16 cellular contexts compared by ENCODE assay signal in genomic region chr20:43999848-44000247, GRCh38.
DNase-seq lines count a peak whose midpoint lies in the region; ATAC-seq and TF ChIP-seq lines count a peak whose summit lies in the region.
"Had no signal": no experiment of that assay in that cellular context is flagged by ENCODE, and none has a peak within 500 bp of the region (broad histone marks: within the 10 kb centered on the region; RNA-seq: fewer than 3 reads in every experiment).

No MANE protein-coding gene starts in this region.

- peaks cover 48 to 67% of the 10 kb centered on the region in 2 donors for H3K27me3 Mint-ChIP-seq in natural killer cell treated with Interleukin-12 subunit alpha and Interleukin-12 subunit beta and Interleukin-15 and Interleukin-18, amount 100 ng/mL, for 72 hours
- H3K27me3 Mint-ChIP-seq in natural killer cell (ENCODE audit: low read depth in 2 of 2), result peaks cover 49 to 74% of the 10 kb centered on the region in 2 donors

- intact Hi-C loops in natural killer cell (cut with micrococcal nuclease), result no loop called here

- H3K27ac ChIP-seq in Karpas-422 (ENCODE audit: low read length), result peak overlapping the region; percentile 53
- H3K27ac ChIP-seq: GM23248 had no signal

- no peak overlapping the region for H3K4me2 ChIP-seq in Karpas-422 (ENCODE audit: low read depth, low read length, poor library complexity, severe bottlenecking)

- no peak for TF ChIP-seq CTCF in natural killer cell (IDR thresholded peaks at IDR 0.05)

- H3K27ac Mint-ChIP-seq in natural killer cell treated with Interleukin-12 subunit alpha and Interleukin-12 subunit beta and Interleukin-15 and Interleukin-18, amount 100 ng/mL, for 72 hours, result no peak overlapping the region
- H3K27ac Mint-ChIP-seq in natural killer cell, result no peak overlapping the region
- H3K27ac Mint-ChIP-seq: CD4-positive, alpha-beta memory T cell had no signal

- H3K9me3 Mint-ChIP-seq in natural killer cell treated with Interleukin-12 subunit alpha and Interleukin-12 subunit beta and Interleukin-15 and Interleukin-18, amount 100 ng/mL, for 72 hours, result no peaks in the 10 kb centered on the region
- no peaks in the 10 kb centered on the region for H3K9me3 Mint-ChIP-seq in natural killer cell

- peaks cover 28 to 43% of the 10 kb centered on the region in 2 donors for H3K4me1 Mint-ChIP-seq in natural killer cell treated with Interleukin-12 subunit alpha and Interleukin-12 subunit beta and Interleukin-15 and Interleukin-18, amount 100 ng/mL, for 72 hours (ENCODE audit: low read depth in 2 of 2)
- peaks cover 4 to 5% of the 10 kb centered on the region in 2 donors for H3K4me1 Mint-ChIP-seq in natural killer cell

- H2AFZ ChIP-seq in Karpas-422 (ENCODE audit: low read length), result no peak overlapping the region
- H2AFZ ChIP-seq: GM23248 had no signal

- H4K20me1 ChIP-seq in Karpas-422 (ENCODE audit: insufficient read depth, low read depth, low read length), result no peaks in the 10 kb centered on the region

- peaks cover 6% of the 10 kb centered on the region for H3K36me3 Mint-ChIP-seq in natural killer cell treated with Interleukin-12 subunit alpha and Interleukin-12 subunit beta and Interleukin-15 and Interleukin-18, amount 100 ng/mL, for 72 hours
- H3K36me3 Mint-ChIP-seq in natural killer cell, result no peaks in the 10 kb centered on the region
- H3K36me3 Mint-ChIP-seq: CD4-positive, alpha-beta memory T cell had no signal

- peaks cover 40% of the 10 kb centered on the region for H3K36me3 ChIP-seq in Karpas-422 (ENCODE audit: insufficient read depth, low read length)

- H3K4me3 Mint-ChIP-seq in natural killer cell treated with Interleukin-12 subunit alpha and Interleukin-12 subunit beta and Interleukin-15 and Interleukin-18, amount 100 ng/mL, for 72 hours, result peak overlapping the region; percentile 0
- H3K4me3 Mint-ChIP-seq in natural killer cell, result no peak overlapping the region
- H3K4me3 Mint-ChIP-seq: CD4-positive, alpha-beta memory T cell had no signal

- H3K4me1 ChIP-seq in Karpas-422 (ENCODE audit: low read length), result peaks cover 68% of the 10 kb centered on the region

- ATAC-seq in natural killer cell treated with Interleukin-12 subunit alpha and Interleukin-12 subunit beta and Interleukin-15 and Interleukin-18, amount 100 ng/mL, for 72 hours, result no peak
- ATAC-seq in natural killer cell, result no peak
- ATAC-seq in GM18519 (IDR thresholded peaks at IDR 0.05; ENCODE audit: low FRiP score, unreplicated experiment), result no peak
- ATAC-seq: HCT116 had no signal

- no peaks in the 10 kb centered on the region for H3K9me3 ChIP-seq in Karpas-422 (ENCODE audit: low read length)

- peaks cover 80% of the 10 kb centered on the region for H3K79me2 ChIP-seq in Karpas-422 (ENCODE audit: low read length)

- no peak overlapping the region for H3K4me3 ChIP-seq in Karpas-422 (ENCODE audit: low read length)
- H3K4me3 ChIP-seq: GM23248 had no signal

- no peaks in the 10 kb centered on the region for H3K9me2 ChIP-seq in Karpas-422 (replicated peaks; ENCODE audit: insufficient read depth, low read length)

- no peaks in the 10 kb centered on the region for H3K27me3 ChIP-seq in Karpas-422 (ENCODE audit: low read length)

- no peak overlapping the region for H3K9ac ChIP-seq in Karpas-422 (ENCODE audit: low read length)
- H3K9ac ChIP-seq: GM23248 had no signal

- no peak for DNase-seq in natural killer cell treated with Interleukin-12 subunit alpha and Interleukin-12 subunit beta and Interleukin-15 and Interleukin-18, amount 100 ng/mL, for 72 hours (ENCODE audit: low spot score)
- DNase-seq in natural killer cell, result no peak
- DNase-seq in Karpas-422, result no peak
- DNase-seq in islet precursor cell, result peak; percentile 14
- DNase-seq in HPDE6-E6E7 (ENCODE audit: extremely low spot score), result no peak
- DNase-seq: C1 segment of cervical spinal cord; Calu3; CD4-positive, alpha-beta memory T cell; COR-L47; DMS53; DMS79 treated with DMSO at 0.1 percent for 48 hours; GF-D8; GM23248; H7 had no signal
